Comparison of ENCODE assay signal across 28 cellular contexts in the genomic region with DNA sequence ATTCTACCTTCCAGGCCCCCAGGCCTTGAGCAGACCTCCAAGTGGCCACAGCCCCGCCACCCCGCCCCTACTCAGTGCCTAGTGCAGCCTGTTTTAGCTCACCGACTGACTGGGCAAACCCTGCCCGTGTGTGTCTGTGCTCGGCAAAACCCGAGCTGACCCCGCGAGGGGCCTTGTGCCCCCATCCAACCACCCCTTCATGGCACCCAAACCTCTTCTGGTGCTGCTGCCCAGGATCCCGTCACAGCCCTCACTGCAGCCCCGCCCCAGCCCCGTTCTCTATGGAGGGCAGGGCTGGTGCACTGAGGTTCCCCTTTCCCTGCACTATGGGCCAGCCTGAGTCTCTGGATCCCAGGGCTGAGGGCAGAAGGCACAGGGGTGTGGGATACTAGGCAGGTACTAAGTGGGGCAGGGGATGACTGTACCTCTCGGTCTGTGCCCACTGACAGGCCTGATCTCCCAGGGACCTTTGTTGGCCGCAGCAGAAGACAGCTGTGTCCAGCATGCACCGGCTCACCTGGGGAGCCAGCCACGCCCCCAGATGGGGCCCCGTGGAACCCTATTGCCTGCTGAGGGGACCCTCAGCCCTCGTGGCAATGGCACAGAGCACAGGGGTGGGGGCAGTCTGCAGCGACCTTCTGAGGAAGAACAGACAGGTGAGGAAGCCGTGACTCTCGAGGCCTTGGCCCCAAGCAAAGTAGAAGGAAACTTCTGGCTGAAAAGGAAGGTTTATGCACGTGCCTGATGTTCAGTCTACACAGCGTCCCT.
"Had no signal": no experiment of that assay in that cellular context is flagged by ENCODE, and none has a peak within 500 bp of the region (broad histone marks: within the 10 kb centered on the region; RNA-seq: fewer than 3 reads in every experiment).

No MANE protein-coding gene starts in this region.

- H3K4me1 Mint-ChIP-seq: activated CD4-positive, alpha-beta T cell treated with anti-CD3 and anti-CD28 coated beads, Interleukin-2, amount 10 ng/mL, durations not matched to agents 7 days and 5 days; activated CD8-positive, alpha-beta memory T cell treated with anti-CD3 and anti-CD28 coated beads, Interleukin-2, amount 10 ng/mL, durations not matched to agents 7 days and 5 days had no signal

- H3K9me3 ChIP-seq: adrenal gland, neutrophil, ovary, prostate gland had no signal

- H3K27ac ChIP-seq: adrenal gland, brain microvascular endothelial cell, gastroesophageal sphincter, neutrophil, ovary, prostate gland, SK-N-MC, stomach, tibial artery had no signal

- H3K36me3 ChIP-seq: adrenal gland, brain microvascular endothelial cell, gastroesophageal sphincter, neutrophil, ovary, prostate gland, stomach, tibial artery had no signal

- H3K27me3 Mint-ChIP-seq: activated CD4-positive, alpha-beta T cell treated with anti-CD3 and anti-CD28 coated beads, Interleukin-2, amount 10 ng/mL, durations not matched to agents 7 days and 5 days; activated naive CD8-positive, alpha-beta T cell; stimulated activated naive B cell treated with anti-CD40 and anti-IgM and Interleukin-4, amounts not matched to agents 10 μg/mL and 1 μg/mL and 100 μg/mL, for 72 hours had no signal

- H3K4me1 ChIP-seq: adrenal gland, gastroesophageal sphincter, prostate gland, stomach, tibial artery had no signal

- H3K36me3 Mint-ChIP-seq: activated CD8-positive, alpha-beta memory T cell treated with anti-CD3 and anti-CD28 coated beads, Interleukin-2, amount 10 ng/mL, durations not matched to agents 7 days and 5 days; activated naive CD8-positive, alpha-beta T cell; stimulated activated naive B cell treated with anti-CD40 and anti-IgM and Interleukin-4, amounts not matched to agents 10 μg/mL and 1 μg/mL and 100 μg/mL, for 72 hours had no signal

- H3K27ac Mint-ChIP-seq: activated CD4-positive, alpha-beta T cell treated with anti-CD3 and anti-CD28 coated beads, Interleukin-2, amount 10 ng/mL, durations not matched to agents 7 days and 5 days; activated CD8-positive, alpha-beta memory T cell treated with anti-CD3 and anti-CD28 coated beads, Interleukin-2, amount 10 ng/mL, durations not matched to agents 7 days and 5 days; activated CD8-positive, alpha-beta T cell treated with anti-CD3 and anti-CD28 coated beads, Interleukin-2, amount 10 ng/mL, durations not matched to agents 7 days and 5 days; activated naive CD8-positive, alpha-beta T cell; nephron; stimulated activated naive B cell treated with anti-CD40 and anti-IgM and Interleukin-4, amounts not matched to agents 10 μg/mL and 1 μg/mL and 100 μg/mL, for 72 hours had no signal

- H3K27me3 ChIP-seq: adrenal gland, brain microvascular endothelial cell, neutrophil, ovary had no signal

- DNase-seq: activated CD4-positive, alpha-beta T cell treated with anti-CD3 and anti-CD28 coated beads for 1 hour; activated CD4-positive, alpha-beta T cell treated with anti-CD3 and anti-CD28 coated beads, Interleukin-2, amount 10 ng/mL, durations not matched to agents 7 days and 5 days; activated CD8-positive, alpha-beta memory T cell treated with anti-CD3 and anti-CD28 coated beads, Interleukin-2, amount 10 ng/mL, durations not matched to agents 7 days and 5 days; activated CD8-positive, alpha-beta T cell treated with anti-CD3 and anti-CD28 coated beads, Interleukin-2, amount 10 ng/mL, durations not matched to agents 7 days and 5 days; activated gamma-delta T cell; brain microvascular endothelial cell; caudate nucleus; hippocampal formation; kidney; mesenchymal stem cell; retina; small intestine; stimulated activated CD4-positive, alpha-beta T cell treated with anti-CD3 and anti-CD28 coated beads, Interleukin-1b, Interleukin-23, amount 100 ng/mL, for 48 hours; stimulated activated CD4-positive, alpha-beta T cell treated with anti-CD3 and anti-CD28 coated beads, Interleukin-4, amount 100 ng/mL, for 4 hours; stimulated activated CD8-positive, alpha-beta memory T cell treated with anti-CD3 and anti-CD28 coated beads, Interleukin-4, amount 100 ng/mL, for 48 hours; stimulated activated naive B cell treated with anti-CD40 and anti-IgM and Interleukin-4, amounts not matched to agents 10 μg/mL and 1 μg/mL and 100 μg/mL, for 72 hours; stomach had no signal

- ATAC-seq: activated CD8-positive, alpha-beta memory T cell treated with anti-CD3 and anti-CD28 coated beads, Interleukin-2, amount 10 ng/mL, durations not matched to agents 7 days and 5 days; activated CD8-positive, alpha-beta T cell treated with anti-CD3 and anti-CD28 coated beads, Interleukin-2, amount 10 ng/mL, durations not matched to agents 7 days and 5 days; gastroesophageal sphincter; left colon; sciatic nerve; stimulated activated naive B cell treated with anti-CD40 and anti-IgM and Interleukin-4, amounts not matched to agents 10 μg/mL and 1 μg/mL and 100 μg/mL, for 72 hours had no signal

- H3K4me3 Mint-ChIP-seq: activated CD4-positive, alpha-beta T cell treated with anti-CD3 and anti-CD28 coated beads, Interleukin-2, amount 10 ng/mL, durations not matched to agents 7 days and 5 days; activated CD8-positive, alpha-beta memory T cell treated with anti-CD3 and anti-CD28 coated beads, Interleukin-2, amount 10 ng/mL, durations not matched to agents 7 days and 5 days; activated CD8-positive, alpha-beta T cell treated with anti-CD3 and anti-CD28 coated beads, Interleukin-2, amount 10 ng/mL, durations not matched to agents 7 days and 5 days; activated naive CD8-positive, alpha-beta T cell; nephron; stimulated activated naive B cell treated with anti-CD40 and anti-IgM and Interleukin-4, amounts not matched to agents 10 μg/mL and 1 μg/mL and 100 μg/mL, for 72 hours had no signal

- H3K4me3 ChIP-seq: adrenal gland, gastroesophageal sphincter, ovary, prostate gland, SK-N-MC, stomach, tibial artery had no signal
